9 cellular contexts compared by ENCODE assay signal in the genomic region with DNA sequence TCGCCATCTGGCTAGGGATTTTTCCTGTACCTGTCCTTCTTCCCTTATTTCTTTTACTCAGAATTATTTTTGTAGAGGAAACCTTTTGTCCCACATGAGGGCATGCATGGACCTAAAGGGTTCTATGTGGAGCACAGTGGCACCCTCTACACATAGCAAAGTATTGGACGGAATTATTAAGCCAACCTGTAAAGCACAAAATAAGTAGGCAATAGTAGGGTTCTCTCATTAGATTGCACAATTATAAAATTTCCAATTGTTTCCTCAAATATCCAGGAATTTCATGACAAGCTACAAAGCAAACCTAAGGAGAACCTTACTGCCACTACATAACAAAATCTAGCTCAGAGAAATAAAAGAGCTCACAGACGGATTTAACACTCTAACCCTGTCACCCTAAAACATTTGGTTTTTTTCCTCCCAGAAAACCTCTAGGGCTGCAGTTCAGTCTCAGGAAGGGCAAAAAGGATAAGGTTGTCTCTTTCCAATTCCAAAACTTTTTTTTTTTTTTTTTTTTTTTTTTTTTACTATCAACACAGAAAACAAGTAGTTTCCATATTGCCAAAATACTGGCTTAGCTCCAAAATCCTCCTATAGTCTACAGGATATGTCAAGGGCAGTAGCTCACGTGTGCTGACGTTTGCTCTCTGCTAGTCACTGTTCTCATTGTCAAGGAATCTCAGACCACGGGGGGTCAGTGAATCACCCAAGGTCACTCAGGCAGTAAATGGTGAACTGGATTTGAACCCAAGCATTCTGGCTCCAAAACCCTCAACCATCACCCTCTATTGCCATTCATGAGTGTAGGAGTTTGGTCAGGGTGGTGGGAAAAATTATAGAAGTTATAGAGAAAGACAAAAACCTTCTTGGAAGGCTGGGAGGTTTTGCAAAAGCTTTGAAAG. TPM values are rescaled to one million over a fixed set of nuclear protein-coding genes. Genes with fewer than 3 reads are reported as not detected.
DNase-seq lines count a peak whose midpoint lies in the region; ATAC-seq and TF ChIP-seq lines count a peak whose summit lies in the region.
"Had no signal": no experiment of that assay in that cellular context is flagged by ENCODE, and none has a peak within 500 bp of the region (broad histone marks: within the 10 kb centered on the region; RNA-seq: fewer than 3 reads in every experiment).

No MANE protein-coding gene starts in this region.

- peak overlapping the region; percentile 59 for H3K4me3 Mint-ChIP-seq in HFFc6
- no peak overlapping the region for H3K4me3 Mint-ChIP-seq in T-helper 17 cell
- H3K4me3 Mint-ChIP-seq: naive thymus-derived CD4-positive, alpha-beta T cell had no signal

- DNase-seq in HFFc6: peak; percentile 94
- peak; percentile 92 to 97 for DNase-seq in SW 1271 (lab: John Stamatoyannopoulos, UW)
- peak; percentile 75 for DNase-seq in foreskin melanocyte
- DNase-seq in skeletal muscle cell (ENCODE audit: low read depth): peak; percentile 98
- DNase-seq in UCSD-AML1 (lab: John Stamatoyannopoulos, UW; ENCODE audit: unreplicated experiment): no peak
- DNase-seq in T-helper 17 cell: no peak
- no peak for DNase-seq in NCI-H146 treated with DMSO at 0.1 percent for 48 hours (lab: John Stamatoyannopoulos, UW; ENCODE audit: unreplicated experiment)
- DNase-seq in stimulated activated CD4-positive, alpha-beta T cell treated with anti-CD3 and anti-CD28 coated beads, Interleukin-4, amount 100 ng/mL, for 1 hour: no peak
- DNase-seq: naive thymus-derived CD4-positive, alpha-beta T cell had no signal

- H3K27ac Mint-ChIP-seq in HFFc6 (no peak overlapping the region), T-helper 17 cell (no peak overlapping the region)

- no peaks in the 10 kb centered on the region for H3K9me3 Mint-ChIP-seq in HFFc6

- H3K4me1 Mint-ChIP-seq in HFFc6 (ENCODE audit: low read depth): peaks cover 8% of the 10 kb centered on the region
- peaks cover 6% of the 10 kb centered on the region for H3K4me1 Mint-ChIP-seq in T-helper 17 cell

- ATAC-seq in T-helper 17 cell: no peak
- ATAC-seq: naive thymus-derived CD4-positive, alpha-beta T cell had no signal

- H3K9me3 ChIP-seq in T-helper 17 cell (ENCODE audit: control insufficient read depth, low read length, poor library complexity, severe bottlenecking): no peaks in the 10 kb centered on the region

- H3K27me3 Mint-ChIP-seq in HFFc6 (ENCODE audit: insufficient read depth): peaks cover 4% of the 10 kb centered on the region; the same call in 1 of the 2 replicates
- H3K27me3 Mint-ChIP-seq in T-helper 17 cell: no peaks in the 10 kb centered on the region

- TF ChIP-seq CTCF in HFFc6 (IDR thresholded peaks at IDR 0.05): no peak

- no peak overlapping the region for H3K4me3 ChIP-seq in skeletal muscle cell (ENCODE audit: low read depth, low read length)

- peaks cover 4% of the 10 kb centered on the region; the same call in 1 of the 2 replicates for H3K36me3 Mint-ChIP-seq in HFFc6 (ENCODE audit: low read depth)
- H3K36me3 Mint-ChIP-seq in T-helper 17 cell (ENCODE audit: low read depth): no peaks in the 10 kb centered on the region

RNA-seq across cellular contexts. Expression of a gene that starts 52.3 kb away (rescaled TPM):
- total RNA-seq in HFFc6 (2021; fragmentation: NEBNext Ultra II Directional; extraction: Animal tissue kit (Norgen Biotek cat#: 25700)): 10 to 100 TPM; 42.1 to 82.6 (median 76.3) TPM
- 1 to 10 TPM; 1.0 to 2.4 TPM for total RNA-seq in T-helper 17 cell

Comparison
In these comparisons a context has a peak if more than half of its experiments do, and no peak if none do; other contexts are left out.
1. DNase-seq: peak in HFFc6 (single experiment), SW 1271 (2 of 2), foreskin melanocyte (single experiment) and skeletal muscle cell (single experiment); none in UCSD-AML1 (single experiment), T-helper 17 cell (0 of 3), NCI-H146 treated with DMSO at 0.1 percent for 48 hours (single experiment) and stimulated activated CD4-positive, alpha-beta T cell treated with anti-CD3 and anti-CD28 coated beads, Interleukin-4, amount 100 ng/mL, for 1 hour (single experiment).
2. RNA of a gene that starts 52.3 kb away (total RNA-seq): 42.1 to 82.6 TPM in HFFc6; 1.0 to 2.4 TPM in T-helper 17 cell; every median in the first group is over 10 times any median in the second.